15 cellular contexts compared by ENCODE assay signal in genomic region chr17:39772987-39773664, GRCh38. TPM values are rescaled to one million over a fixed set of nuclear protein-coding genes. Genes with fewer than 3 reads are reported as not detected.
DNase-seq lines count a peak whose midpoint lies in the region; ATAC-seq and TF ChIP-seq lines count a peak whose summit lies in the region.
"Had no signal": no experiment of that assay in that cellular context is flagged by ENCODE, and none has a peak within 500 bp of the region (broad histone marks: within the 10 kb centered on the region; RNA-seq: fewer than 3 reads in every experiment).

No MANE protein-coding gene starts in this region.

- POLR2A ChIA-PET in activated CD4-positive, alpha-beta memory T cell treated with anti-CD3 and anti-CD28 coated beads for 36 hours (lab: Charles Lee) = interaction anchor here (0.9 to 1.2 kb wide), 3 partner anchors 15 to 18 kb away, joined by 3 to 4 read pairs (median 3); no protein-coding TSS in a partner anchor
- POLR2A ChIA-PET in A673 (lab: Charles Lee; ENCODE audit: low non-redundant PET) = no interaction called here

- H3K9ac ChIP-seq in endodermal cell (ENCODE audit: extremely low read depth, low read length, poor library complexity, severe bottlenecking) = no peak overlapping the region

- peak overlapping the region; percentile 75 for H3K4me3 Mint-ChIP-seq in activated naive CD4-positive, alpha-beta T cell treated with anti-CD3 and anti-CD28 coated beads, Interleukin-2, amount 50 U/mL, for 24 hours
- peak overlapping the region; percentile 18 for H3K4me3 Mint-ChIP-seq in activated CD4-positive, alpha-beta memory T cell treated with anti-CD3 and anti-CD28 coated beads for 36 hours
- H3K4me3 Mint-ChIP-seq in endodermal cell = no peak overlapping the region
- H3K4me3 Mint-ChIP-seq: brain had no signal

- no peaks in the 10 kb centered on the region for H3K27me3 Mint-ChIP-seq in activated naive CD4-positive, alpha-beta T cell treated with anti-CD3 and anti-CD28 coated beads, Interleukin-2, amount 50 U/mL, for 24 hours
- H3K27me3 Mint-ChIP-seq in activated CD4-positive, alpha-beta memory T cell treated with anti-CD3 and anti-CD28 coated beads for 36 hours = no peaks in the 10 kb centered on the region
- H3K27me3 Mint-ChIP-seq in endodermal cell (ENCODE audit: insufficient read depth) = no peaks in the 10 kb centered on the region

- no peaks in the 10 kb centered on the region for H3K9me3 Mint-ChIP-seq in activated naive CD4-positive, alpha-beta T cell treated with anti-CD3 and anti-CD28 coated beads, Interleukin-2, amount 50 U/mL, for 24 hours
- no peaks in the 10 kb centered on the region for H3K9me3 Mint-ChIP-seq in activated CD4-positive, alpha-beta memory T cell treated with anti-CD3 and anti-CD28 coated beads for 36 hours
- no peaks in the 10 kb centered on the region for H3K9me3 Mint-ChIP-seq in endodermal cell
- H3K9me3 Mint-ChIP-seq: brain had no signal

- no peak for TF ChIP-seq EP300 in transverse colon (IDR thresholded peaks at IDR 0.05; ENCODE audit: low read depth)

- H3K36me3 Mint-ChIP-seq in activated naive CD4-positive, alpha-beta T cell treated with anti-CD3 and anti-CD28 coated beads, Interleukin-2, amount 50 U/mL, for 24 hours = peaks cover 40% of the 10 kb centered on the region
- peaks cover 50% of the 10 kb centered on the region for H3K36me3 Mint-ChIP-seq in activated CD4-positive, alpha-beta memory T cell treated with anti-CD3 and anti-CD28 coated beads for 36 hours
- no peaks in the 10 kb centered on the region for H3K36me3 Mint-ChIP-seq in endodermal cell (ENCODE audit: low read depth)
- H3K36me3 Mint-ChIP-seq: brain had no signal

- TF ChIP-seq CTCF in endodermal cell (conservative IDR thresholded peaks at IDR 0.05) (no peak), transverse colon (IDR thresholded peaks at IDR 0.05) (no peak), A673 (conservative IDR thresholded peaks at IDR 0.05; ENCODE audit: low read depth, low read length) (no peak), left lung (IDR thresholded peaks at IDR 0.05) (no peak)

- H3K27ac ChIP-seq in endodermal cell (ENCODE audit: low read depth, low read length) = no peak overlapping the region
- H3K27ac ChIP-seq in transverse colon = peak overlapping the region; percentile 50 to 75 (median 58)
- no peak overlapping the region for H3K27ac ChIP-seq in A673 (ENCODE audit: low read depth, low read length, poor library complexity, severe bottlenecking)
- peak overlapping the region in 1 of 2 donors; percentile 19 for H3K27ac ChIP-seq in left lung

- CTCF ChIA-PET in activated CD4-positive, alpha-beta memory T cell treated with anti-CD3 and anti-CD28 coated beads for 36 hours (lab: Charles Lee) = interaction anchor here (0.9 kb wide), 1 partner anchor 14 kb away, joined by 3 read pairs; no protein-coding TSS in a partner anchor
- CTCF ChIA-PET in A673 (lab: Charles Lee) = no interaction called here

- no peak for DNase-seq in activated naive CD4-positive, alpha-beta T cell treated with Interleukin-2 at 50 U/mL for 16 hours
- no peak for DNase-seq in activated CD4-positive, alpha-beta memory T cell treated with anti-CD3 and anti-CD28 coated beads for 36 hours
- peak; percentile 54 for DNase-seq in endodermal cell
- no peak for DNase-seq in transverse colon
- DNase-seq in A673 (ENCODE audit: low spot score) = no peak
- no peak for DNase-seq in left lung
- DNase-seq: DMS79 treated with DMSO at 0.1 percent for 48 hours, islet precursor cell, NCI-H187 treated with DMSO at 0.1 percent for 48 hours, NCI-H69 had no signal

- no TSS peak for BruUV-seq in A673 (replicated peaks; lab: Mats Ljungman, UMichigan)

- H3K36me3 ChIP-seq in endodermal cell (ENCODE audit: control insufficient read depth, insufficient read depth, low read length) = no peaks in the 10 kb centered on the region
- no peaks in the 10 kb centered on the region for H3K36me3 ChIP-seq in transverse colon
- no peaks in the 10 kb centered on the region for H3K36me3 ChIP-seq in A673 (ENCODE audit: insufficient read depth, low read length, poor library complexity, severe bottlenecking)
- H3K36me3 ChIP-seq in left lung = no peaks in the 10 kb centered on the region

- intact Hi-C loops in activated CD4-positive, alpha-beta memory T cell treated with anti-CD3 and anti-CD28 coated beads for 36 hours (cut with micrococcal nuclease) = loop anchor here (5.0 kb wide), 3 partner anchors 154 to 324 kb away; partner anchors contain the start of genes LRRC3C, ORMDL3 and PSMD3
- intact Hi-C loops in transverse colon (cut with DNase I; ENCODE audit: low total_unique reads) = no loop called here
- intact Hi-C loops in A673 (cut with micrococcal nuclease; ENCODE audit: unreplicated experiment) = no loop called here
- intact Hi-C loops in left lung (cut with DNase I) = no loop called here

- ATAC-seq in GM18502 (IDR thresholded peaks at IDR 0.05; ENCODE audit: poor library complexity, unreplicated experiment) (no peak), left lung (no peak)

- H3K4me1 ChIP-seq in endodermal cell (ENCODE audit: control insufficient read depth, insufficient read depth, low read length) = no peaks in the 10 kb centered on the region
- no peaks in the 10 kb centered on the region for H3K4me1 ChIP-seq in transverse colon
- no peaks in the 10 kb centered on the region for H3K4me1 ChIP-seq in A673 (ENCODE audit: insufficient read depth, low read length, poor library complexity, severe bottlenecking)
- peaks cover 0 to 8% of the 10 kb centered on the region in 2 donors for H3K4me1 ChIP-seq in left lung

- no peak for TF ChIP-seq POLR2A in transverse colon (IDR thresholded peaks at IDR 0.05)

- H3K27ac Mint-ChIP-seq in activated naive CD4-positive, alpha-beta T cell treated with anti-CD3 and anti-CD28 coated beads, Interleukin-2, amount 50 U/mL, for 24 hours = peak overlapping the region; percentile 99
- H3K27ac Mint-ChIP-seq in activated CD4-positive, alpha-beta memory T cell treated with anti-CD3 and anti-CD28 coated beads for 36 hours = peak overlapping the region; percentile 80
- no peak overlapping the region for H3K27ac Mint-ChIP-seq in endodermal cell
- H3K27ac Mint-ChIP-seq: brain had no signal

- H3K27me3 ChIP-seq in endodermal cell (ENCODE audit: control insufficient read depth, insufficient read depth, low read length, poor library complexity, severe bottlenecking) (no peaks in the 10 kb centered on the region), transverse colon (peaks cover 4% of the 10 kb centered on the region), A673 (replicated peaks; ENCODE audit: insufficient read depth, low read depth, low read length, poor library complexity) (no peaks in the 10 kb centered on the region), left lung (peaks cover 0 to 14% of the 10 kb centered on the region in 2 donors)

- no peaks in the 10 kb centered on the region for H3K9me3 ChIP-seq in endodermal cell (ENCODE audit: control insufficient read depth, low read length)
- H3K9me3 ChIP-seq in transverse colon = no peaks in the 10 kb centered on the region
- H3K9me3 ChIP-seq in A673 (ENCODE audit: low read depth, low read length, poor library complexity, severe bottlenecking) = no peaks in the 10 kb centered on the region
- no peaks in the 10 kb centered on the region for H3K9me3 ChIP-seq in left lung

- peaks cover 96% of the 10 kb centered on the region for H3K4me1 Mint-ChIP-seq in activated naive CD4-positive, alpha-beta T cell treated with anti-CD3 and anti-CD28 coated beads, Interleukin-2, amount 50 U/mL, for 24 hours
- H3K4me1 Mint-ChIP-seq in activated CD4-positive, alpha-beta memory T cell treated with anti-CD3 and anti-CD28 coated beads for 36 hours (ENCODE audit: low read depth) = peaks cover 95% of the 10 kb centered on the region
- peaks cover 13% of the 10 kb centered on the region for H3K4me1 Mint-ChIP-seq in endodermal cell
- H3K4me1 Mint-ChIP-seq: brain had no signal

- WGBS in endodermal cell (ENCODE audit: insufficient coverage in 1 of 2, insufficient read length in 1 of 2), 2 experiments = 92 to 96% methylated on average over 4 to 6 of the region's 7 CpGs
- 70 to 76% methylated on average over 5 to 7 of the region's 7 CpGs for WGBS in transverse colon (ENCODE audit: low coverage in 1 of 2), 2 donors

- in situ Hi-C loops in transverse colon (cut with MboI; ENCODE audit: low pct_ligation_motif_present in 1 of 4, low pct_unique_long_range_greater_than_20kb in 1 of 4, low sequenced_read_pairs in 3 of 4) = no loop called here

- H3K4me3 ChIP-seq in endodermal cell (ENCODE audit: low read length) (no peak overlapping the region), transverse colon (no peak overlapping the region), A673 (ENCODE audit: low read depth, low read length, poor library complexity, severe bottlenecking) (no peak overlapping the region), left lung (no peak overlapping the region)

RNA-seq across cellular contexts. Expression of gene GRB7, which starts 35.4 kb away (rescaled TPM):
- total RNA-seq in activated CD4-positive, alpha-beta memory T cell treated with anti-CD3 and anti-CD28 coated beads for 36 hours = 1 to 10 TPM in 1 of 2 experiments, under 1 TPM in 1; 0.34 to 1.2 TPM
- total RNA-seq in endodermal cell (10 to 100 TPM; 54.6 to 73.9 TPM), transverse colon (10 to 100 TPM; 25.9 to 44.5 (median 32.3) TPM), A673 (2021) (0.62 and 0.63 TPM in 2 replicates), left lung (10 to 100 TPM; 12.4 to 31.9 TPM)
- polyA plus RNA-seq in endodermal cell (2013, experiment 1 of 2) = 6.1 TPM
- 4.4 TPM for polyA plus RNA-seq in endodermal cell (2013, experiment 2 of 2)
- total RNA-seq: endothelial cell of umbilical vein, H4 had no signal

RNA-seq across cellular contexts. Expression of gene MIEN1, which starts 42.8 kb away (rescaled TPM):
- total RNA-seq in activated CD4-positive, alpha-beta memory T cell treated with anti-CD3 and anti-CD28 coated beads for 36 hours = 10 to 100 TPM; 41.0 to 43.8 TPM
- total RNA-seq in endodermal cell (10 to 100 TPM; 42.6 to 57.0 TPM), transverse colon (100 to 1,000 TPM in 3 of 4 donors, 10 to 100 TPM in 1; 99.3 to 215 (median 109) TPM), A673 (2021) (30.5 and 33.5 TPM in 2 replicates), left lung (10 to 100 TPM; 45.6 to 57.9 TPM)
- 57.8 TPM for polyA plus RNA-seq in endodermal cell (2013, experiment 1 of 2)
- 57.7 TPM for polyA plus RNA-seq in endodermal cell (2013, experiment 2 of 2)

Comparison
In these comparisons a context has a peak if more than half of its experiments do, and no peak if none do; other contexts are left out.
1. H3K27ac ChIP-seq: peak in transverse colon (4 of 4); none in endodermal cell (single experiment) and A673 (single experiment).